Comparison of ENCODE assay signal across 1 cellular context in genomic region chr11:108609681-108610080, GRCh38.
TF ChIP-seq lines count a peak whose summit lies in the region.

No MANE protein-coding gene starts in this region.

TF ChIP-seq in GM23338, 12 proteins besides CTCF, POLR2A, EP300 and RAD21 (continued from another document):
- no peak for TF ChIP-seq REST (IDR thresholded peaks at IDR 0.05; ENCODE audit: unreplicated experiment)
- no peak for TF ChIP-seq EZH2 (IDR thresholded peaks at IDR 0.05; ENCODE audit: low read depth, unreplicated experiment)
- no peak for TF ChIP-seq ZNF462 (CRISPR knock-in tag; IDR thresholded peaks at IDR 0.05)
- TF ChIP-seq STAT1 (IDR thresholded peaks at IDR 0.05; ENCODE audit: unreplicated experiment), result no peak
- TF ChIP-seq JUNB (IDR thresholded peaks at IDR 0.05; ENCODE audit: unreplicated experiment), result no peak
